13 cellular contexts compared by ENCODE assay signal in genomic region chr11:123406441-123407123, GRCh38. TPM values are rescaled to one million over a fixed set of nuclear protein-coding genes. Genes with fewer than 3 reads are reported as not detected.
A peak's percentile ranks its signal among the peaks of the same experiment; 100 is the strongest.
DNase-seq lines count a peak whose midpoint lies in the region; ATAC-seq and TF ChIP-seq lines count a peak whose summit lies in the region.
"Had no signal": no experiment of that assay in that cellular context is flagged by ENCODE, and none has a peak within 500 bp of the region (broad histone marks: within the 10 kb centered on the region; RNA-seq: fewer than 3 reads in every experiment).

No MANE protein-coding gene starts in this region.

- peaks cover 35% of the 10 kb centered on the region for H3K4me1 Mint-ChIP-seq in activated naive CD4-positive, alpha-beta T cell treated with anti-CD3 and anti-CD28 coated beads, Interleukin-2, amount 10 ng/mL, durations not matched to agents 7 days and 5 days
- H3K4me1 Mint-ChIP-seq in endodermal cell, result peaks cover 51% of the 10 kb centered on the region

- DNase-seq in activated naive CD4-positive, alpha-beta T cell treated with anti-CD3 and anti-CD28 coated beads, Interleukin-2, amount 10 ng/mL, durations not matched to agents 7 days and 5 days, result no peak
- no peak for DNase-seq in activated naive CD4-positive, alpha-beta T cell treated with Interleukin-2 at 50 U/mL for 16 hours
- DNase-seq in endodermal cell (no peak), NCI-H2107 (lab: John Stamatoyannopoulos, UW) (no peak), activated gamma-delta T cell (lab: John Stamatoyannopoulos, UW) (no peak), foreskin keratinocyte (no peak)
- DNase-seq: foreskin melanocyte, kidney, T1000 had no signal

- H3K27ac ChIP-seq in endodermal cell (ENCODE audit: low read depth, low read length) (no peak overlapping the region), foreskin keratinocyte (no peak overlapping the region)
- H3K27ac ChIP-seq: body of pancreas had no signal

- H3K36me3 Mint-ChIP-seq in activated naive CD4-positive, alpha-beta T cell treated with anti-CD3 and anti-CD28 coated beads, Interleukin-2, amount 10 ng/mL, durations not matched to agents 7 days and 5 days, result no peaks in the 10 kb centered on the region
- H3K36me3 Mint-ChIP-seq in endodermal cell (ENCODE audit: low read depth), result no peaks in the 10 kb centered on the region

- H3K9me3 ChIP-seq in endodermal cell (ENCODE audit: control insufficient read depth, low read length), result no peaks in the 10 kb centered on the region
- H3K9me3 ChIP-seq: body of pancreas, MG63 had no signal

- H3K27me3 ChIP-seq in endodermal cell (ENCODE audit: control insufficient read depth, insufficient read depth, low read length, poor library complexity, severe bottlenecking), result no peaks in the 10 kb centered on the region
- peaks cover 23% of the 10 kb centered on the region for H3K27me3 ChIP-seq in foreskin keratinocyte
- H3K27me3 ChIP-seq: body of pancreas had no signal

- peak overlapping the region; percentile 45 for H3K27ac Mint-ChIP-seq in activated naive CD4-positive, alpha-beta T cell treated with anti-CD3 and anti-CD28 coated beads, Interleukin-2, amount 10 ng/mL, durations not matched to agents 7 days and 5 days
- no peak overlapping the region for H3K27ac Mint-ChIP-seq in endodermal cell

- H3K4me3 Mint-ChIP-seq in activated naive CD4-positive, alpha-beta T cell treated with anti-CD3 and anti-CD28 coated beads, Interleukin-2, amount 10 ng/mL, durations not matched to agents 7 days and 5 days, result no peak overlapping the region
- no peak overlapping the region for H3K4me3 Mint-ChIP-seq in endodermal cell

- no peak overlapping the region for H3K9ac ChIP-seq in endodermal cell (ENCODE audit: extremely low read depth, low read length, poor library complexity, severe bottlenecking)

- H3K4me3 ChIP-seq in endodermal cell (ENCODE audit: low read length), result peak overlapping the region; percentile 51
- H3K4me3 ChIP-seq: body of pancreas, MG63 had no signal

- TF ChIP-seq CTCF in endodermal cell (conservative IDR thresholded peaks at IDR 0.05) (no peak), foreskin keratinocyte (conservative IDR thresholded peaks at IDR 0.05) (no peak)

- WGBS in endodermal cell (ENCODE audit: insufficient coverage in 1 of 2, insufficient read length in 1 of 2), 2 experiments, result 72 to 80% methylated on average over 2 to 4 of the region's 4 CpGs

- ATAC-seq in GM21528 (IDR thresholded peaks at IDR 0.05; ENCODE audit: low FRiP score, unreplicated experiment) (peak; percentile 72), HG03342 (IDR thresholded peaks at IDR 0.05; ENCODE audit: unreplicated experiment) (peak; percentile 60), foreskin keratinocyte (no peak)

- peaks cover 32% of the 10 kb centered on the region for H3K4me1 ChIP-seq in endodermal cell (ENCODE audit: control insufficient read depth, insufficient read depth, low read length)
- no peaks in the 10 kb centered on the region for H3K4me1 ChIP-seq in foreskin keratinocyte
- H3K4me1 ChIP-seq: body of pancreas had no signal

- no peaks in the 10 kb centered on the region for H3K36me3 ChIP-seq in endodermal cell (ENCODE audit: control insufficient read depth, insufficient read depth, low read length)
- H3K36me3 ChIP-seq: MG63 had no signal

- H3K27me3 Mint-ChIP-seq in activated naive CD4-positive, alpha-beta T cell treated with anti-CD3 and anti-CD28 coated beads, Interleukin-2, amount 10 ng/mL, durations not matched to agents 7 days and 5 days, result peaks cover 9% of the 10 kb centered on the region
- H3K27me3 Mint-ChIP-seq in endodermal cell (ENCODE audit: insufficient read depth), result peaks cover 64% of the 10 kb centered on the region

- no peaks in the 10 kb centered on the region for H3K9me3 Mint-ChIP-seq in activated naive CD4-positive, alpha-beta T cell treated with anti-CD3 and anti-CD28 coated beads, Interleukin-2, amount 10 ng/mL, durations not matched to agents 7 days and 5 days
- H3K9me3 Mint-ChIP-seq in endodermal cell, result no peaks in the 10 kb centered on the region

- CTCF ChIA-PET in activated naive CD4-positive, alpha-beta T cell treated with anti-CD3 and anti-CD28 coated beads, Interleukin-2, amount 10 ng/mL, durations not matched to agents 7 days and 5 days (lab: Charles Lee), result interaction anchor here (0.6 to 6.8 kb wide), 34 partner anchors 9 to 303 kb away, joined by 3 to 232 read pairs (median 6); partner anchors contain the start of gene GRAMD1B

RNA-seq across cellular contexts. Expression of gene GRAMD1B, which starts 23.5 kb away (rescaled TPM):
- 10 to 100 TPM; 28.8 to 39.6 TPM for total RNA-seq in endodermal cell
- 17.7 TPM for polyA plus RNA-seq in endodermal cell (2013, experiment 1 of 2)
- polyA plus RNA-seq in endodermal cell (2013, experiment 2 of 2), result 21.1 TPM
- 0.04 and 0.07 TPM in 2 replicates for total RNA-seq in foreskin keratinocyte
- polyA plus RNA-seq in foreskin keratinocyte, result 0.03 and 0.09 TPM in 2 replicates

Comparison
In these comparisons a context has a peak if more than half of its experiments do, and no peak if none do; other contexts are left out.
1. RNA of gene GRAMD1B, which starts 23.5 kb away (total RNA-seq): 28.8 to 39.6 TPM in endodermal cell; 0.04 to 0.07 TPM in foreskin keratinocyte; every median in the first group is over 10 times any median in the second.